1 cellular context compared by ENCODE assay signal in genomic region chr11:66126064-66126463, GRCh38.
A peak's percentile ranks its signal among the peaks of the same experiment; 100 is the strongest.
TF ChIP-seq lines count a peak whose summit lies in the region.

No MANE protein-coding gene starts in this region.

TF ChIP-seq in GM12878, 131 proteins besides CTCF, POLR2A, EP300 and RAD21 (continued from another document and continues in another):
- TF ChIP-seq, protein P1, sequence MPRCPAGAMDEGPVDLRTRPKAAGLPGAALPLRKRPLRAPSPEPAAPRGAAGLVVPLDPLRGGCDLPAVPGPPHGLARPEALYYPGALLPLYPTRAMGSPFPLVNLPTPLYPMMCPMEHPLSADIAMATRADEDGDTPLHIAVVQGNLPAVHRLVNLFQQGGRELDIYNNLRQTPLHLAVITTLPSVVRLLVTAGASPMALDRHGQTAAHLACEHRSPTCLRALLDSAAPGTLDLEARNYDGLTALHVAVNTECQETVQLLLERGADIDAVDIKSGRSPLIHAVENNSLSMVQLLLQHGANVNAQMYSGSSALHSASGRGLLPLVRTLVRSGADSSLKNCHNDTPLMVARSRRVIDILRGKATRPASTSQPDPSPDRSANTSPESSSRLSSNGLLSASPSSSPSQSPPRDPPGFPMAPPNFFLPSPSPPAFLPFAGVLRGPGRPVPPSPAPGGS (IDR thresholded peaks at IDR 0.05; ENCODE audit: borderline replicate concordance, insufficient read depth, low read depth, low read length, poor library complexity, severe bottlenecking), result no peak
- TF ChIP-seq NFIC (IDR thresholded peaks at IDR 0.05; ENCODE audit: low read depth, low read length), result no peak
- TF ChIP-seq, protein P2, sequence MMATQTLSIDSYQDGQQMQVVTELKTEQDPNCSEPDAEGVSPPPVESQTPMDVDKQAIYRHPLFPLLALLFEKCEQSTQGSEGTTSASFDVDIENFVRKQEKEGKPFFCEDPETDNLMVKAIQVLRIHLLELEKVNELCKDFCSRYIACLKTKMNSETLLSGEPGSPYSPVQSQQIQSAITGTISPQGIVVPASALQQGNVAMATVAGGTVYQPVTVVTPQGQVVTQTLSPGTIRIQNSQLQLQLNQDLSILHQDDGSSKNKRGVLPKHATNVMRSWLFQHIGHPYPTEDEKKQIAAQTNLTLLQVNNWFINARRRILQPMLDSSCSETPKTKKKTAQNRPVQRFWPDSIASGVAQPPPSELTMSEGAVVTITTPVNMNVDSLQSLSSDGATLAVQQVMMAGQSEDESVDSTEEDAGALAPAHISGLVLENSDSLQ (IDR thresholded peaks at IDR 0.05), result no peak
- TF ChIP-seq SUPT20H (IDR thresholded peaks at IDR 0.05; ENCODE audit: borderline replicate concordance, control insufficient read depth, low read depth, low read length), result no peak
- TF ChIP-seq, protein P3, sequence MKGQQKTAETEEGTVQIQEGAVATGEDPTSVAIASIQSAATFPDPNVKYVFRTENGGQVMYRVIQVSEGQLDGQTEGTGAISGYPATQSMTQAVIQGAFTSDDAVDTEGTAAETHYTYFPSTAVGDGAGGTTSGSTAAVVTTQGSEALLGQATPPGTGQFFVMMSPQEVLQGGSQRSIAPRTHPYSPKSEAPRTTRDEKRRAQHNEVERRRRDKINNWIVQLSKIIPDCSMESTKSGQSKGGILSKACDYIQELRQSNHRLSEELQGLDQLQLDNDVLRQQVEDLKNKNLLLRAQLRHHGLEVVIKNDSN (IDR thresholded peaks at IDR 0.05; ENCODE audit: borderline replicate concordance, extremely low read length, insufficient read depth, low read depth, low read length), result no peak
- no peak for TF ChIP-seq RELA (IDR thresholded peaks at IDR 0.05; ENCODE audit: borderline replicate concordance, partially characterized antibody)
- TF ChIP-seq CUX1 (IDR thresholded peaks at IDR 0.05; ENCODE audit: insufficient replicate concordance, low read depth, low read length), result no peak
- TF ChIP-seq, protein P4, sequence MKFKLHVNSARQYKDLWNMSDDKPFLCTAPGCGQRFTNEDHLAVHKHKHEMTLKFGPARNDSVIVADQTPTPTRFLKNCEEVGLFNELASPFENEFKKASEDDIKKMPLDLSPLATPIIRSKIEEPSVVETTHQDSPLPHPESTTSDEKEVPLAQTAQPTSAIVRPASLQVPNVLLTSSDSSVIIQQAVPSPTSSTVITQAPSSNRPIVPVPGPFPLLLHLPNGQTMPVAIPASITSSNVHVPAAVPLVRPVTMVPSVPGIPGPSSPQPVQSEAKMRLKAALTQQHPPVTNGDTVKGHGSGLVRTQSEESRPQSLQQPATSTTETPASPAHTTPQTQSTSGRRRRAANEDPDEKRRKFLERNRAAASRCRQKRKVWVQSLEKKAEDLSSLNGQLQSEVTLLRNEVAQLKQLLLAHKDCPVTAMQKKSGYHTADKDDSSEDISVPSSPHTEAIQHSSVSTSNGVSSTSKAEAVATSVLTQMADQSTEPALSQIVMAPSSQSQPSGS (IDR thresholded peaks at IDR 0.05; ENCODE audit: low read length), result peak; percentile 28; the same call in 1 of the 2 replicates
- TF ChIP-seq NR2C2 (IDR thresholded peaks at IDR 0.05; ENCODE audit: borderline replicate concordance, control insufficient read depth, insufficient read length, low read depth), result no peak
- TF ChIP-seq, protein P5, sequence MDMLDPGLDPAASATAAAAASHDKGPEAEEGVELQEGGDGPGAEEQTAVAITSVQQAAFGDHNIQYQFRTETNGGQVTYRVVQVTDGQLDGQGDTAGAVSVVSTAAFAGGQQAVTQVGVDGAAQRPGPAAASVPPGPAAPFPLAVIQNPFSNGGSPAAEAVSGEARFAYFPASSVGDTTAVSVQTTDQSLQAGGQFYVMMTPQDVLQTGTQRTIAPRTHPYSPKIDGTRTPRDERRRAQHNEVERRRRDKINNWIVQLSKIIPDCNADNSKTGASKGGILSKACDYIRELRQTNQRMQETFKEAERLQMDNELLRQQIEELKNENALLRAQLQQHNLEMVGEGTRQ (IDR thresholded peaks at IDR 0.05; ENCODE audit: borderline replicate concordance, low read depth, low read length), result no peak
- TF ChIP-seq CBFB (IDR thresholded peaks at IDR 0.05; ENCODE audit: low read depth), result no peak
- no peak for TF ChIP-seq HSF1 (IDR thresholded peaks at IDR 0.05; ENCODE audit: low read depth, low read length)
- TF ChIP-seq MAX (IDR thresholded peaks at IDR 0.05; ENCODE audit: low read depth, low read length), result no peak
- no peak for TF ChIP-seq GABPA (IDR thresholded peaks at IDR 0.05; ENCODE audit: low read depth)
- no peak for TF ChIP-seq KDM1A (IDR thresholded peaks at IDR 0.05; ENCODE audit: borderline replicate concordance)
- no peak for TF ChIP-seq MEF2B (IDR thresholded peaks at IDR 0.05; ENCODE audit: partially characterized antibody, poor library complexity, severe bottlenecking)
- TF ChIP-seq, protein P6, sequence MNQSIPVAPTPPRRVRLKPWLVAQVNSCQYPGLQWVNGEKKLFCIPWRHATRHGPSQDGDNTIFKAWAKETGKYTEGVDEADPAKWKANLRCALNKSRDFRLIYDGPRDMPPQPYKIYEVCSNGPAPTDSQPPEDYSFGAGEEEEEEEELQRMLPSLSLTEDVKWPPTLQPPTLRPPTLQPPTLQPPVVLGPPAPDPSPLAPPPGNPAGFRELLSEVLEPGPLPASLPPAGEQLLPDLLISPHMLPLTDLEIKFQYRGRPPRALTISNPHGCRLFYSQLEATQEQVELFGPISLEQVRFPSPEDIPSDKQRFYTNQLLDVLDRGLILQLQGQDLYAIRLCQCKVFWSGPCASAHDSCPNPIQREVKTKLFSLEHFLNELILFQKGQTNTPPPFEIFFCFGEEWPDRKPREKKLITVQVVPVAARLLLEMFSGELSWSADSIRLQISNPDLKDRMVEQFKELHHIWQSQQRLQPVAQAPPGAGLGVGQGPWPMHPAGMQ (IDR thresholded peaks at IDR 0.05; ENCODE audit: borderline replicate concordance), result no peak
- TF ChIP-seq, protein P7, sequence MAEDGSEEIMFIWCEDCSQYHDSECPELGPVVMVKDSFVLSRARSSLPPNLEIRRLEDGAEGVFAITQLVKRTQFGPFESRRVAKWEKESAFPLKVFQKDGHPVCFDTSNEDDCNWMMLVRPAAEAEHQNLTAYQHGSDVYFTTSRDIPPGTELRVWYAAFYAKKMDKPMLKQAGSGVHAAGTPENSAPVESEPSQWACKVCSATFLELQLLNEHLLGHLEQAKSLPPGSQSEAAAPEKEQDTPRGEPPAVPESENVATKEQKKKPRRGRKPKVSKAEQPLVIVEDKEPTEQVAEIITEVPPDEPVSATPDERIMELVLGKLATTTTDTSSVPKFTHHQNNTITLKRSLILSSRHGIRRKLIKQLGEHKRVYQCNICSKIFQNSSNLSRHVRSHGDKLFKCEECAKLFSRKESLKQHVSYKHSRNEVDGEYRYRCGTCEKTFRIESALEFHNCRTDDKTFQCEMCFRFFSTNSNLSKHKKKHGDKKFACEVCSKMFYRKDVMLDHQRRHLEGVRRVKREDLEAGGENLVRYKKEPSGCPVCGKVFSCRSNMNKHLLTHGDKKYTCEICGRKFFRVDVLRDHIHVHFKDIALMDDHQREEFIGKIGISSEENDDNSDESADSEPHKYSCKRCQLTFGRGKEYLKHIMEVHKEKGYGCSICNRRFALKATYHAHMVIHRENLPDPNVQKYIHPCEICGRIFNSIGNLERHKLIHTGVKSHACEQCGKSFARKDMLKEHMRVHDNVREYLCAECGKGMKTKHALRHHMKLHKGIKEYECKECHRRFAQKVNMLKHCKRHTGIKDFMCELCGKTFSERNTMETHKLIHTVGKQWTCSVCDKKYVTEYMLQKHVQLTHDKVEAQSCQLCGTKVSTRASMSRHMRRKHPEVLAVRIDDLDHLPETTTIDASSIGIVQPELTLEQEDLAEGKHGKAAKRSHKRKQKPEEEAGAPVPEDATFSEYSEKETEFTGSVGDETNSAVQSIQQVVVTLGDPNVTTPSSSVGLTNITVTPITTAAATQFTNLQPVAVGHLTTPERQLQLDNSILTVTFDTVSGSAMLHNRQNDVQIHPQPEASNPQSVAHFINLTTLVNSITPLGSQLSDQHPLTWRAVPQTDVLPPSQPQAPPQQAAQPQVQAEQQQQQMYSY (CRISPR knock-in tag; IDR thresholded peaks at IDR 0.05), result no peak
- TF ChIP-seq HCFC1 (IDR thresholded peaks at IDR 0.05; ENCODE audit: low read length), result no peak
- no peak for TF ChIP-seq SIX5 (IDR thresholded peaks at IDR 0.05; ENCODE audit: low read depth, low read length, severe bottlenecking)
- TF ChIP-seq ELK1 (IDR thresholded peaks at IDR 0.05; ENCODE audit: low read depth, low read length), result no peak
- no peak for TF ChIP-seq RELB (IDR thresholded peaks at IDR 0.05; ENCODE audit: low read depth)
- TF ChIP-seq RAD51 (IDR thresholded peaks at IDR 0.05), result no peak
- TF ChIP-seq RUNX3 (IDR thresholded peaks at IDR 0.05; ENCODE audit: low read length), result peak; percentile 62
- TF ChIP-seq, protein P8, sequence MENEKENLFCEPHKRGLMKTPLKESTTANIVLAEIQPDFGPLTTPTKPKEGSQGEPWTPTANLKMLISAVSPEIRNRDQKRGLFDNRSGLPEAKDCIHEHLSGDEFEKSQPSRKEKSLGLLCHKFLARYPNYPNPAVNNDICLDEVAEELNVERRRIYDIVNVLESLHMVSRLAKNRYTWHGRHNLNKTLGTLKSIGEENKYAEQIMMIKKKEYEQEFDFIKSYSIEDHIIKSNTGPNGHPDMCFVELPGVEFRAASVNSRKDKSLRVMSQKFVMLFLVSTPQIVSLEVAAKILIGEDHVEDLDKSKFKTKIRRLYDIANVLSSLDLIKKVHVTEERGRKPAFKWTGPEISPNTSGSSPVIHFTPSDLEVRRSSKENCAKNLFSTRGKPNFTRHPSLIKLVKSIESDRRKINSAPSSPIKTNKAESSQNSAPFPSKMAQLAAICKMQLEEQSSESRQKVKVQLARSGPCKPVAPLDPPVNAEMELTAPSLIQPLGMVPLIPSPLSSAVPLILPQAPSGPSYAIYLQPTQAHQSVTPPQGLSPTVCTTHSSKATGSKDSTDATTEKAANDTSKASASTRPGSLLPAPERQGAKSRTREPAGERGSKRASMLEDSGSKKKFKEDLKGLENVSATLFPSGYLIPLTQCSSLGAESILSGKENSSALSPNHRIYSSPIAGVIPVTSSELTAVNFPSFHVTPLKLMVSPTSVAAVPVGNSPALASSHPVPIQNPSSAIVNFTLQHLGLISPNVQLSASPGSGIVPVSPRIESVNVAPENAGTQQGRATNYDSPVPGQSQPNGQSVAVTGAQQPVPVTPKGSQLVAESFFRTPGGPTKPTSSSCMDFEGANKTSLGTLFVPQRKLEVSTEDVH (IDR thresholded peaks at IDR 0.05; ENCODE audit: low read depth, partially characterized antibody), result no peak
- TF ChIP-seq MTA2 (IDR thresholded peaks at IDR 0.05; ENCODE audit: low read depth), result no peak; the same call in 1 of the 2 replicates
- TF ChIP-seq POLR2AphosphoS5 (IDR thresholded peaks at IDR 0.05; ENCODE audit: low read length), result no peak
